Comparison of ENCODE assay signal across 22 cellular contexts in the genomic region with DNA sequence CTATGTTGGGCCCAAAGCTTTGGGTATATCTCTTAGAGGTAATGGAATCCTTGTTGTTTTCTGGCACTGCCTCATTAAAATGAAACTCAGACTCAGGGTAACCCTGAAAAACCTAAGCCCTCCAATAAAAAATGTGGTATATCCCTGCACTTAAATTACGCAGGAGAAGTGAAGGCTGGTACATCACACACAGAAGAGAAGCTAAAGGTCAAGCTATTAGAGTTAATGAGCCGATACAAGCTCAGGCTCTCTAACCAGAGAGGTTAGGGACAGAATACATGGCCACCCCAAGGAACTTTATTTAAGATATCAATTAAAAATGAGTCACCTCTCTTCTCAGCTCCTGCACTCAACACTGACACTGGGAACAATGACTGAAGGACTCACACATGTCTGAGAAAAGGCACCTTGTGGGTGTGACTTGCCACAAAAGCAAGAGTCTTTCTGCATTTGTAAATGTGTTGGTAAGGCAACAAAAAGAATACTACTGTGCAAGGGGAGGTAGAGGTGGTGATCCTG.
"Had no signal": no experiment of that assay in that cellular context is flagged by ENCODE, and none has a peak within 500 bp of the region (broad histone marks: within the 10 kb centered on the region; RNA-seq: fewer than 3 reads in every experiment).

No MANE protein-coding gene starts in this region.

- H3K27me3 ChIP-seq: brain microvascular endothelial cell had no signal

- ATAC-seq: activated CD8-positive, alpha-beta memory T cell treated with anti-CD3 and anti-CD28 coated beads, Interleukin-2, amount 10 ng/mL, durations not matched to agents 7 days and 5 days; PC-3; T-helper 17 cell; WTC11 had no signal

- H3K27ac ChIP-seq: brain microvascular endothelial cell had no signal

- H3K36me3 ChIP-seq: brain microvascular endothelial cell had no signal

- DNase-seq: activated CD4-positive, alpha-beta T cell treated with anti-CD3 and anti-CD28 coated beads for 48 hours; activated CD4-positive, alpha-beta T cell treated with anti-CD3 and anti-CD28 coated beads, Interleukin-2, amount 50 U/mL, for 48 hours; activated CD4-positive, CD25-positive, alpha-beta regulatory T cell treated with anti-CD3 and anti-CD28 coated beads, Interleukin-2, amount 50 U/mL, for 72 hours; activated CD8-positive, alpha-beta memory T cell treated with anti-CD3 and anti-CD28 coated beads, Interleukin-2, amount 10 ng/mL, durations not matched to agents 7 days and 5 days; activated effector memory CD4-positive, alpha-beta T cell treated with anti-CD3 and anti-CD28 coated beads, Interleukin-2, amount 50 U/mL, for 16 hours; activated naive CD4-positive, alpha-beta T cell treated with Interleukin-2 at 50 U/mL for 16 hours; activated naive CD8-positive, alpha-beta T cell treated with anti-CD3 and anti-CD28 coated beads for 36 hours; activated T-cell treated with anti-CD3 and anti-CD28 coated beads, Interleukin-2, amount 50 U/mL, for 24 hours; brain microvascular endothelial cell; caudate nucleus; KG1; NCI-H1092; NCI-H187; NCI-H2081; NCI-H2171; NCI-H226; NCI-H526; PC-3; SIG-M5; T-helper 17 cell; T-helper 9 cell had no signal
